In the genomic region with DNA sequence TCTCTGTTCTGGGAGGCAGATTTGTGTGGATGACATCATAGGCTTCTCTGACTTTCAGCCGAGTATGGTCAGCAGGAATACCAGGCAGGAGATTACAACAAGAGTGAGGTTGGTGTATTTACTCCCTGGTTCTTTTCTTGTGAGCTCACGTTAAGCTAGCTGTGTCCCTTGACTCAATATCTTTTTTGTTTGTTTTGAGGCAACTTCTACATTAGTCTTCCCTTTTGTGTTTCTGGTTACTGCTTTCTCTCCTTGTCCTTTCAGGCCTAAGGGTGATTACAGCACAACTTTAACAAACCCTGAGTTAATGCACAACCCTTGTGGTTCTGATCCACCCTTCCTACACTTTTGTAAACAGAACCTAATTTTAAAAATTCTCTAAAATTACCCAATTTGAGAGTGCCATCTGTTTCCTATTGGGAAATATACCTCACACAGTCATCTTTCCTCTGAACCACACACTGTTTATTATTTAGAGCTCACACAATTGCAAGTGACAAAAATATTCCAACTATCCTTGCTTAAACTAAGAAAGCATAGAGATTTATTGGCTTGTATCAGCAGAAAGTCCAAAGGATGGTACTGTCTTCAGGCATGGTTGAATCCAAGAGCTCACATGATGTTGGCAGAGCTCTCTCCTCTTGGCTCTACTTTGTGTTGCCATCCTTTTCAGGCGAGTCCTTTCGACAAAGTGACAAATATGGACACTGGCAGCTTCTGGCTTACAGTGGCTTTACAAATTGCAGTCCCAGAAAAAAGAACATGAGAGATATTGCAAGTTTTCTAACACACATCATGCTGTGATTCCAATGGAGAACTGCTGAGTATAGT, we compare ENCODE assay signal across 9 cellular contexts.
DNase-seq lines count a peak whose midpoint lies in the region; ATAC-seq and TF ChIP-seq lines count a peak whose summit lies in the region.
"Had no signal": no experiment of that assay in that cellular context is flagged by ENCODE, and none has a peak within 500 bp of the region (broad histone marks: within the 10 kb centered on the region; RNA-seq: fewer than 3 reads in every experiment).

No MANE protein-coding gene starts in this region.

- H3K4me3 ChIP-seq in fibroblast of pulmonary artery (replicated peaks; ENCODE audit: low read depth, low read length), result no peak overlapping the region
- no peak overlapping the region for H3K4me3 ChIP-seq in smooth muscle cell

- WGBS in smooth muscle cell (ENCODE audit: low lambda C conversion rate), result 53% methylated on average over 4 of the region's 4 CpGs

- H3K9ac ChIP-seq in smooth muscle cell (ENCODE audit: low read depth), result no peak overlapping the region

- TF ChIP-seq CTCF in fibroblast of pulmonary artery (IDR thresholded peaks at IDR 0.05; ENCODE audit: low read length, missing control alignments), result no peak
- TF ChIP-seq CTCF in smooth muscle cell (IDR thresholded peaks at IDR 0.05; ENCODE audit: borderline replicate concordance, insufficient read depth, poor library complexity, severe bottlenecking), result no peak

- H3K4me1 ChIP-seq in smooth muscle cell (ENCODE audit: low read depth), result no peaks in the 10 kb centered on the region

- peak overlapping the region; percentile 28 for H3K4me2 ChIP-seq in smooth muscle cell

- H3F3A ChIP-seq in smooth muscle cell (ENCODE audit: low read depth), result no peaks in the 10 kb centered on the region

- no peaks in the 10 kb centered on the region for H3K27me3 ChIP-seq in smooth muscle cell (ENCODE audit: low read depth)

- peaks cover 7% of the 10 kb centered on the region for H3K9me3 ChIP-seq in smooth muscle cell (replicated peaks; ENCODE audit: low read depth)

- no peaks in the 10 kb centered on the region for H3K79me2 ChIP-seq in smooth muscle cell (ENCODE audit: low read depth)

- peak; percentile 50 for DNase-seq in H4 (ENCODE audit: low spot score)
- DNase-seq in fibroblast of pulmonary artery (ENCODE audit: low read depth), result peak; percentile 51
- DNase-seq in smooth muscle cell (lab: John Stamatoyannopoulos, UW; ENCODE audit: unreplicated experiment), result no peak
- DNase-seq in NCI-H774 (lab: John Stamatoyannopoulos, UW), result no peak
- DNase-seq in NAMALWA (ENCODE audit: low spot score), result no peak
- DNase-seq in HuH-7.5 (ENCODE audit: low spot score), result no peak
- DNase-seq: activated naive CD8-positive, alpha-beta T cell treated with anti-CD3 and anti-CD28 coated beads, Interleukin-2, amount 10 ng/mL, durations not matched to agents 7 days and 5 days; hippocampal formation had no signal

- H3K36me3 ChIP-seq in smooth muscle cell (ENCODE audit: low read depth), result no peaks in the 10 kb centered on the region

- ATAC-seq in SK-N-SH treated with all-trans-retinoic acid at 6 μM for 48 hours, result peak; percentile 86

- peak overlapping the region; percentile 52 for H3K27ac ChIP-seq in smooth muscle cell (ENCODE audit: low read depth)

- no peaks in the 10 kb centered on the region for H4K20me1 ChIP-seq in smooth muscle cell (ENCODE audit: low read depth)

- H2AFZ ChIP-seq in smooth muscle cell (ENCODE audit: low read depth), result peak overlapping the region; percentile 0

TF ChIP-seq in SK-N-SH treated with all-trans-retinoic acid at 6 μM for 48 hours, 23 proteins besides CTCF, POLR2A, EP300 and RAD21:
- TF ChIP-seq ZFP30 (CRISPR knock-in tag; IDR thresholded peaks at IDR 0.05), result no peak
- no peak for TF ChIP-seq ZFP3 (CRISPR knock-in tag; IDR thresholded peaks at IDR 0.05)

Comparison
In these comparisons a context has a peak if more than half of its experiments do, and no peak if none do; other contexts are left out.
1. DNase-seq: peak in H4 (single experiment) and fibroblast of pulmonary artery (single experiment); none in smooth muscle cell (single experiment), NCI-H774 (single experiment), NAMALWA (single experiment) and HuH-7.5 (single experiment).